9 cellular contexts compared by ENCODE assay signal in the genomic region with DNA sequence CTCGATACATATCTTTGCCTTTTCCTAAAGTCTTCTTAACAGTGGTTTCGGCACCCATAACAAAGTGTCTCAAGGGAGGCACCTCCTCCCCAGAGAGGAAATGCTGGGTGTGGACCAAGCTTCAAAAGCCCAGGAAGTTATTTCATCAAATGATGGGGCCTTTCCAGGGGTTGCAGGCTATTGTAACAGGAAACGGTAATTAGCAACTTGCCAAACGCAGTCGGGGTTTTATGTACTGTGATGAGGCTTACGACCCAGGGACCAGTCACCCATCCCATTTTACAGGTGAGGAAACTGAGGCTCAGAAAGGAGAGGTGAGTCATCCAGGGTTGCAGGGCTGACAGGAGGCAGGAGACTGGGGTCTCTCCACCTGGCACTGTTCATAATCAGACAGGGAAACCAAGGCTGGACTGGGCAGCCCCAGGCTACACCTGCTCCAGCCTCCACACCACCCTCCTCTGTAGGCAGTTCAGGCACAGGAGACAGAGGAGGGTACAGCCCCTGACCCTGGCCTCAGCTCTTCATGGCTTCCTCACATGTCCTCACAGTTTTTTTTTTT. TPM values are rescaled to one million over a fixed set of nuclear protein-coding genes. Genes with fewer than 3 reads are reported as not detected.
DNase-seq lines count a peak whose midpoint lies in the region; ATAC-seq and TF ChIP-seq lines count a peak whose summit lies in the region.
"Had no signal": no experiment of that assay in that cellular context is flagged by ENCODE, and none has a peak within 500 bp of the region (broad histone marks: within the 10 kb centered on the region; RNA-seq: fewer than 3 reads in every experiment).

No MANE protein-coding gene starts in this region.

- no peaks in the 10 kb centered on the region for H3K27me3 Mint-ChIP-seq in activated CD8-positive, alpha-beta T cell treated with anti-CD3 and anti-CD28 coated beads for 36 hours
- H3K27me3 Mint-ChIP-seq in memory B cell, result no peaks in the 10 kb centered on the region

- peak overlapping the region; percentile 54; the same call in 1 of the 2 replicates for H3K9ac ChIP-seq in BLaER1

- peak overlapping the region; percentile 96 for H3K27ac Mint-ChIP-seq in activated CD8-positive, alpha-beta T cell treated with anti-CD3 and anti-CD28 coated beads for 36 hours
- H3K27ac Mint-ChIP-seq in memory B cell, result peak overlapping the region; percentile 83

- H3K4me1 ChIP-seq in BLaER1, result peaks cover 98% of the 10 kb centered on the region
- H3K4me1 ChIP-seq: gastrocnemius medialis had no signal

- intact Hi-C loops in activated CD8-positive, alpha-beta T cell treated with anti-CD3 and anti-CD28 coated beads for 36 hours (cut with micrococcal nuclease), result loop anchor here (5.0 kb wide), 1 partner anchor 34 kb away; no protein-coding TSS in a partner anchor

- DNase-seq in activated CD8-positive, alpha-beta T cell treated with anti-CD3 and anti-CD28 coated beads for 36 hours, result peak; percentile 81
- DNase-seq in memory B cell (ENCODE audit: low spot score in 2 of 2) (peak; percentile 55 to 73), NCI-H146 treated with DMSO at 0.1 percent for 48 hours (lab: John Stamatoyannopoulos, UW; ENCODE audit: unreplicated experiment) (no peak), substantia nigra (lab: John Stamatoyannopoulos, UW) (no peak)
- DNase-seq: gastrocnemius medialis had no signal

- POLR2A ChIA-PET in activated CD8-positive, alpha-beta T cell treated with anti-CD3 and anti-CD28 coated beads for 36 hours (lab: Charles Lee), result interaction anchor here (0.6 to 2.0 kb wide), 10 partner anchors 10 to 91 kb away, joined by 3 to 13 read pairs (median 3); no protein-coding TSS in a partner anchor

- H3K27me3 ChIP-seq in BLaER1, result no peaks in the 10 kb centered on the region
- H3K27me3 ChIP-seq: gastrocnemius medialis had no signal

- TF ChIP-seq CTCF in activated CD8-positive, alpha-beta T cell treated with anti-CD3 and anti-CD28 coated beads for 36 hours (IDR thresholded peaks at IDR 0.05), result no peak

- H3K4me3 ChIP-seq in BLaER1, result 0 out of 2 replicates have a peak overlapping the region, but pooled peaks have one; percentile 4
- H3K4me3 ChIP-seq: gastrocnemius medialis had no signal

- H3K36me3 ChIP-seq in BLaER1 (peaks cover 62% of the 10 kb centered on the region), KOPT-K1 (ENCODE audit: insufficient read depth, low read length) (peaks cover 36% of the 10 kb centered on the region; the same call in 1 of the 2 replicates)
- H3K36me3 ChIP-seq: gastrocnemius medialis had no signal

- H3K9me3 ChIP-seq in BLaER1, result no peaks in the 10 kb centered on the region
- no peaks in the 10 kb centered on the region for H3K9me3 ChIP-seq in KOPT-K1 (ENCODE audit: insufficient read depth, low read length, poor library complexity, severe bottlenecking)
- H3K9me3 ChIP-seq: gastrocnemius medialis had no signal

- peak overlapping the region; percentile 89 for H3K4me2 ChIP-seq in BLaER1

- peak overlapping the region; percentile 52 for H3K4me3 Mint-ChIP-seq in activated CD8-positive, alpha-beta T cell treated with anti-CD3 and anti-CD28 coated beads for 36 hours
- peak overlapping the region; percentile 64 for H3K4me3 Mint-ChIP-seq in memory B cell

- H3K9me3 Mint-ChIP-seq in activated CD8-positive, alpha-beta T cell treated with anti-CD3 and anti-CD28 coated beads for 36 hours, result no peaks in the 10 kb centered on the region
- no peaks in the 10 kb centered on the region for H3K9me3 Mint-ChIP-seq in memory B cell

- CTCF ChIA-PET in activated CD8-positive, alpha-beta T cell treated with anti-CD3 and anti-CD28 coated beads for 36 hours (lab: Charles Lee), result interaction anchor here (0.9 to 2.7 kb wide), 7 partner anchors 24 to 80 kb away, joined by 3 to 12 read pairs (median 4); no protein-coding TSS in a partner anchor

- peaks cover 71% of the 10 kb centered on the region for H3K4me1 Mint-ChIP-seq in activated CD8-positive, alpha-beta T cell treated with anti-CD3 and anti-CD28 coated beads for 36 hours (ENCODE audit: low read depth)
- peaks cover 48% of the 10 kb centered on the region for H3K4me1 Mint-ChIP-seq in memory B cell

- H4K20me1 ChIP-seq in BLaER1, result peaks cover under 1% of the 10 kb centered on the region; the same call in 1 of the 2 replicates

- peaks cover 41% of the 10 kb centered on the region for H3K36me3 Mint-ChIP-seq in activated CD8-positive, alpha-beta T cell treated with anti-CD3 and anti-CD28 coated beads for 36 hours (ENCODE audit: low read depth)
- peaks cover 17% of the 10 kb centered on the region for H3K36me3 Mint-ChIP-seq in memory B cell

- H3K27ac ChIP-seq in BLaER1 (peak overlapping the region; percentile 52), KOPT-K1 (ENCODE audit: low read depth, low read length, poor library complexity, severe bottlenecking) (peak overlapping the region; percentile 90), substantia nigra (ENCODE audit: low read depth, low read length, poor library complexity, severe bottlenecking) (no peak overlapping the region)
- H3K27ac ChIP-seq: gastrocnemius medialis had no signal

- ATAC-seq in activated CD8-positive, alpha-beta T cell treated with anti-CD3 and anti-CD28 coated beads for 36 hours, result peak; percentile 83
- ATAC-seq in memory B cell (ENCODE audit: low read depth), result peak; percentile 94
- no peak for ATAC-seq in GM21367 (IDR thresholded peaks at IDR 0.05; ENCODE audit: unreplicated experiment)
- ATAC-seq in GM21381 (IDR thresholded peaks at IDR 0.05; ENCODE audit: unreplicated experiment), result no peak
- ATAC-seq: gastrocnemius medialis had no signal

RNA-seq across cellular contexts. Expression of a gene that starts 30.0 kb away (rescaled TPM):
- total RNA-seq in activated CD8-positive, alpha-beta T cell treated with anti-CD3 and anti-CD28 coated beads for 36 hours, result 10 to 100 TPM; 34.6 to 36.7 TPM

Comparison
In these comparisons a context has a peak if more than half of its experiments do, and no peak if none do; other contexts are left out.
1. ATAC-seq: peak in activated CD8-positive, alpha-beta T cell treated with anti-CD3 and anti-CD28 coated beads for 36 hours (single experiment) and memory B cell (single experiment); none in GM21367 (single experiment) and GM21381 (single experiment).
2. DNase-seq: peak in activated CD8-positive, alpha-beta T cell treated with anti-CD3 and anti-CD28 coated beads for 36 hours (single experiment) and memory B cell (2 of 2); none in NCI-H146 treated with DMSO at 0.1 percent for 48 hours (single experiment) and substantia nigra (0 of 49).